ENCODE assay signal across 8 cellular contexts in the genomic region with DNA sequence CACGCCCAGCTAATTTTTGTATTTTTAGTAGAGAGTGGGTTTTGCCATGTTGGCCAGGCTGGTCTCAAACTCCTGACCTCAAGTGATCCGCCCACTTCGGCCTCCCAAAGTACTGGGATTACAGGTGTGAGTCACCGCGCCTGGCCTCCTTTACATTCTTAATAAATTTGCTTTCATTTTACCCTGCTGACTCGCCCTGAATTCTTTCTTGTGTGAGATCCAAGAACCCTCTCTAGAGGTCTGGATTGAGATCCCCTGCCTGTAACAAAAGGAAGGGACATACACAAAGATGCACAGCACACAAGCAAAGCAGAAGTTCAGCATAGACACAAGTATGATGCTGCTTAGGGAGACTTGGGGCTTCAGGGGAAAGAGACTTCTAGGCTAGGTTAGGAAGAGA.
DNase-seq lines count a peak whose midpoint lies in the region; FAIRE-seq and TF ChIP-seq lines count a peak whose summit lies in the region.
"Not testable (repeated sequence)": the region's sequence is repeated elsewhere in the genome, so short reads cannot be mapped to it uniquely, and the experiment has no call there.

No MANE protein-coding gene starts in this region.

- H4K8ac ChIP-seq in mesenchymal stem cell (ENCODE audit: low read length): not testable (repeated sequence)

- H3K4ac ChIP-seq in mesenchymal stem cell (ENCODE audit: low read depth in 1 of 2, low read length in 2 of 2): not testable (repeated sequence)

- not testable (repeated sequence) for H3K9me3 Mint-ChIP-seq in HFFc6

- not testable (repeated sequence) for H2AFZ ChIP-seq in mesenchymal stem cell (ENCODE audit: low read depth, low read length)

- not testable (repeated sequence) for H3K18ac ChIP-seq in mesenchymal stem cell (ENCODE audit: low read depth in 1 of 2, low read length in 2 of 2)

- 73% methylated on average over 6 of the region's 6 CpGs for WGBS in mesenchymal stem cell

- not testable (repeated sequence) for H3K27me3 ChIP-seq in adipocyte (replicated peaks; ENCODE audit: control insufficient read depth, insufficient read depth, low read length); mesenchymal stem cell (ENCODE audit: control insufficient read depth in 1 of 2, insufficient read depth in 1 of 2, low read length in 2 of 2)

- H2BK12ac ChIP-seq in mesenchymal stem cell (ENCODE audit: low read length in 2 of 2): not testable (repeated sequence)

- H3K23ac ChIP-seq in mesenchymal stem cell (ENCODE audit: low read length in 2 of 2): not testable (repeated sequence)

- H3K9me3 ChIP-seq in adipocyte (ENCODE audit: control insufficient read depth, low read length); mesenchymal stem cell (ENCODE audit: control insufficient read depth, low read length): not testable (repeated sequence)

- H3K4me1 Mint-ChIP-seq in HFFc6 (ENCODE audit: low read depth): peaks cover 56% of the 10 kb centered on the region

- not testable (repeated sequence) for H3K36me3 ChIP-seq in adipocyte (ENCODE audit: control insufficient read depth, insufficient read depth, low read length, severe bottlenecking)
- H3K36me3 ChIP-seq in mesenchymal stem cell (ENCODE audit: control insufficient read depth in 1 of 2, insufficient read depth in 2 of 2, low read depth in 1 of 2, low read length in 2 of 2): peaks cover 15 to 54% of the 10 kb centered on the region in 2 experiments

- H3K4me1 ChIP-seq in adipocyte (ENCODE audit: control insufficient read depth, insufficient read depth, low read length) (peaks cover 12% of the 10 kb centered on the region), mesenchymal stem cell (ENCODE audit: control insufficient read depth, insufficient read depth, low read depth, low read length) (peaks cover 23% of the 10 kb centered on the region)

- peaks cover 17% of the 10 kb centered on the region for H3K79me1 ChIP-seq in mesenchymal stem cell (replicated peaks; ENCODE audit: low read length, poor library complexity, severe bottlenecking)

- not testable (repeated sequence) for H3K36me3 Mint-ChIP-seq in HFFc6 (ENCODE audit: low read depth)

- peak; percentile 71 for FAIRE-seq in RCC 7860 (lab: Jason Lieb, UNC)
- not testable (repeated sequence) for FAIRE-seq in urothelium cell line (lab: Jason Lieb, UNC)

- H3K27ac Mint-ChIP-seq in HFFc6: peak overlapping the region; percentile 89

- not testable (repeated sequence) for H2BK5ac ChIP-seq in mesenchymal stem cell (ENCODE audit: low read depth, low read length, poor library complexity, severe bottlenecking)

- not testable (repeated sequence) for H2AK5ac ChIP-seq in mesenchymal stem cell (ENCODE audit: low read length, severe bottlenecking)

- H3K4me3 ChIP-seq in adipocyte (ENCODE audit: low read length); fibroblast of villous mesenchyme (ENCODE audit: low read depth, low read length); mesenchymal stem cell (ENCODE audit: insufficient read depth in 1 of 2, low read depth in 1 of 2, low read length in 2 of 2): not testable (repeated sequence)

- peak overlapping the region; percentile 68 for H3K27ac ChIP-seq in mesenchymal stem cell (ENCODE audit: low read length, poor library complexity, severe bottlenecking)

- DNase-seq in EL: peak; percentile 82
- peak; percentile 81 for DNase-seq in HFFc6
- peak; percentile 70 for DNase-seq in RCC 7860 (ENCODE audit: low spot score)
- peak; percentile 68 for DNase-seq in adipocyte (ENCODE audit: low read depth)
- peak; percentile 40 for DNase-seq in dedifferentiated amniotic fluid mesenchymal stem cell (ENCODE audit: extremely low spot score)
- peak; percentile 84 for DNase-seq in fibroblast of villous mesenchyme (ENCODE audit: low read depth)
- DNase-seq in mesenchymal stem cell: peak; percentile 62
- DNase-seq in urothelium cell line (ENCODE audit: low spot score): peak; percentile 16

- peak overlapping the region; percentile 68 for H3K4me3 Mint-ChIP-seq in HFFc6

- not testable (repeated sequence) for H3K27me3 Mint-ChIP-seq in HFFc6 (ENCODE audit: insufficient read depth)

- not testable (repeated sequence) for H4K91ac ChIP-seq in mesenchymal stem cell (ENCODE audit: low read length)

- not testable (repeated sequence) for H3K9ac ChIP-seq in adipocyte (ENCODE audit: low read length); mesenchymal stem cell (ENCODE audit: low read length)

- H2BK15ac ChIP-seq in mesenchymal stem cell (ENCODE audit: low read depth, poor library complexity, severe bottlenecking): not testable (repeated sequence)

- not testable (repeated sequence) for H3K14ac ChIP-seq in mesenchymal stem cell (ENCODE audit: low read length in 2 of 2)

- H3K4me2 ChIP-seq in mesenchymal stem cell (ENCODE audit: low read length, poor library complexity, severe bottlenecking): not testable (repeated sequence)

- TF ChIP-seq CTCF in HFFc6 (IDR thresholded peaks at IDR 0.05); fibroblast of villous mesenchyme (IDR thresholded peaks at IDR 0.05; ENCODE audit: insufficient read depth, low read depth, low read length): not testable (repeated sequence)

- not testable (repeated sequence) for H2BK120ac ChIP-seq in mesenchymal stem cell (ENCODE audit: low read depth, low read length)

Comparison
In these comparisons a context has a peak if more than half of its experiments do, and no peak if none do; other contexts are left out.
1. DNase-seq: peak in every context shown above with its lines; median percentile 84 in fibroblast of villous mesenchyme; 82 in EL; 81 in HFFc6; 70 in RCC 7860; 68 in adipocyte; 62 in mesenchymal stem cell; 40 in dedifferentiated amniotic fluid mesenchymal stem cell; 16 in urothelium cell line.